In genomic region chr19:9071720-9072119, GRCh38 we compare ENCODE assay signal across 20 cellular contexts. TPM values are rescaled to one million over a fixed set of nuclear protein-coding genes. Genes with fewer than 3 reads are reported as not detected.
"Had no signal": no experiment of that assay in that cellular context is flagged by ENCODE, and none has a peak within 500 bp of the region (broad histone marks: within the 10 kb centered on the region; RNA-seq: fewer than 3 reads in every experiment).

No MANE protein-coding gene starts in this region.

RNA-seq across cellular contexts. Expression of gene OR1M1, which starts 15.1 kb away (rescaled TPM):
- total RNA-seq: naive thymus-derived CD8-positive, alpha-beta T cell; natural killer cell treated with Interleukin-12 subunit alpha and Interleukin-12 subunit beta and Interleukin-15 and Interleukin-18, amount 100 ng/mL, for 72 hours; neural crest cell; omental fat pad; osteocyte; pancreas; posterior vena cava; prostate gland; pulmonary artery endothelial cell; right atrium auricular region; sciatic nerve; smooth muscle cell; spleen; suprapubic skin; transverse colon; upper lobe of left lung; ureter; vagina had no signal
- polyA plus RNA-seq: naive thymus-derived CD8-positive, alpha-beta T cell; pancreas; smooth muscle cell; spleen had no signal

RNA-seq across cellular contexts. Expression of gene OR7G2, which starts 35.6 kb away (rescaled TPM):
- total RNA-seq: naive thymus-derived CD8-positive, alpha-beta T cell; natural killer cell treated with Interleukin-12 subunit alpha and Interleukin-12 subunit beta and Interleukin-15 and Interleukin-18, amount 100 ng/mL, for 72 hours; neural crest cell; omental fat pad; osteocyte; pancreas; posterior vena cava; prostate gland; pulmonary artery endothelial cell; right atrium auricular region; sciatic nerve; smooth muscle cell; spleen; suprapubic skin; testis; transverse colon; upper lobe of left lung; ureter; vagina had no signal
- polyA plus RNA-seq: naive thymus-derived CD8-positive, alpha-beta T cell; pancreas; smooth muscle cell; spleen had no signal

RNA-seq across cellular contexts. Expression of gene OR7G1, which starts 43.8 kb away (rescaled TPM):
- total RNA-seq: naive thymus-derived CD8-positive, alpha-beta T cell; natural killer cell treated with Interleukin-12 subunit alpha and Interleukin-12 subunit beta and Interleukin-15 and Interleukin-18, amount 100 ng/mL, for 72 hours; neural crest cell; omental fat pad; osteocyte; pancreas; posterior vena cava; prostate gland; pulmonary artery endothelial cell; right atrium auricular region; sciatic nerve; smooth muscle cell; spleen; suprapubic skin; testis; transverse colon; upper lobe of left lung; ureter; vagina had no signal
- polyA plus RNA-seq: naive thymus-derived CD8-positive, alpha-beta T cell; pancreas; smooth muscle cell; spleen; thymus had no signal

RNA-seq across cellular contexts. Expression of gene OR7G3, which starts 55.0 kb away (rescaled TPM):
- total RNA-seq: naive thymus-derived CD8-positive, alpha-beta T cell; natural killer cell treated with Interleukin-12 subunit alpha and Interleukin-12 subunit beta and Interleukin-15 and Interleukin-18, amount 100 ng/mL, for 72 hours; neural crest cell; omental fat pad; osteocyte; pancreas; posterior vena cava; prostate gland; pulmonary artery endothelial cell; right atrium auricular region; sciatic nerve; smooth muscle cell; spleen; suprapubic skin; testis; transverse colon; upper lobe of left lung; ureter; vagina had no signal
- polyA plus RNA-seq: naive thymus-derived CD8-positive, alpha-beta T cell; pancreas; smooth muscle cell; spleen; thymus had no signal
